ENCODE assay signal across 8 cellular contexts in genomic region chr11:112881461-112881860, GRCh38.
DNase-seq lines count a peak whose midpoint lies in the region; ATAC-seq and TF ChIP-seq lines count a peak whose summit lies in the region.

No MANE protein-coding gene starts in this region.

- H3K27me3 ChIP-seq in endodermal cell (ENCODE audit: control insufficient read depth, insufficient read depth, low read length, poor library complexity, severe bottlenecking) (peaks cover 7% of the 10 kb centered on the region), upper lobe of left lung (no peaks in the 10 kb centered on the region), Karpas-422 (ENCODE audit: low read length) (no peaks in the 10 kb centered on the region)

- no peaks in the 10 kb centered on the region for H4K20me1 ChIP-seq in Karpas-422 (ENCODE audit: insufficient read depth, low read depth, low read length)

- H3K27ac Mint-ChIP-seq in endodermal cell: no peak overlapping the region

- H2AFZ ChIP-seq in Karpas-422 (ENCODE audit: low read length): no peak overlapping the region

- no peaks in the 10 kb centered on the region for H3K9me3 ChIP-seq in endodermal cell (ENCODE audit: control insufficient read depth, low read length)
- H3K9me3 ChIP-seq in upper lobe of left lung: no peaks in the 10 kb centered on the region
- no peaks in the 10 kb centered on the region for H3K9me3 ChIP-seq in Karpas-422 (ENCODE audit: low read length)

- H3K36me3 ChIP-seq in endodermal cell (ENCODE audit: control insufficient read depth, insufficient read depth, low read length): no peaks in the 10 kb centered on the region
- H3K36me3 ChIP-seq in upper lobe of left lung: no peaks in the 10 kb centered on the region
- H3K36me3 ChIP-seq in Karpas-422 (ENCODE audit: insufficient read depth, low read length): no peaks in the 10 kb centered on the region

- ATAC-seq in upper lobe of left lung (ENCODE audit: low FRiP score in 2 of 2): peak in 1 of 2 donors; percentile 79
- no peak for ATAC-seq in HG02938 (IDR thresholded peaks at IDR 0.05; ENCODE audit: unreplicated experiment)

- no peaks in the 10 kb centered on the region for H3K79me2 ChIP-seq in Karpas-422 (ENCODE audit: low read length)

- H3K9me3 Mint-ChIP-seq in endodermal cell: no peaks in the 10 kb centered on the region

- H3K36me3 Mint-ChIP-seq in endodermal cell (ENCODE audit: low read depth): no peaks in the 10 kb centered on the region

- TF ChIP-seq CTCF in endodermal cell (conservative IDR thresholded peaks at IDR 0.05): no peak
- TF ChIP-seq CTCF in upper lobe of left lung (IDR thresholded peaks at IDR 0.05): no peak

- H3K27ac ChIP-seq in endodermal cell (ENCODE audit: low read depth, low read length) (no peak overlapping the region), upper lobe of left lung (no peak overlapping the region), Karpas-422 (ENCODE audit: low read length) (no peak overlapping the region)

- H3K4me3 ChIP-seq in endodermal cell (ENCODE audit: low read length) (no peak overlapping the region), upper lobe of left lung (peak overlapping the region in 3 of 4 donors; percentile 13 to 29 (median 20)), Karpas-422 (ENCODE audit: low read length) (no peak overlapping the region)

- H3K9me2 ChIP-seq in Karpas-422 (replicated peaks; ENCODE audit: insufficient read depth, low read length): no peaks in the 10 kb centered on the region

- no peak for TF ChIP-seq POLR2A in upper lobe of left lung (IDR thresholded peaks at IDR 0.05)

- H3K4me3 Mint-ChIP-seq in endodermal cell: peak overlapping the region; percentile 60

- H3K4me1 Mint-ChIP-seq in endodermal cell: no peaks in the 10 kb centered on the region

- no peak for TF ChIP-seq EP300 in upper lobe of left lung (IDR thresholded peaks at IDR 0.05)

- 89 to 93% methylated on average over 13 to 17 of the region's 17 CpGs for WGBS in endodermal cell (ENCODE audit: insufficient coverage in 1 of 2, insufficient read length in 1 of 2), 2 experiments
- 43 to 56% methylated on average over 8 to 17 of the region's 17 CpGs for WGBS in upper lobe of left lung, 2 donors

- H3K4me1 ChIP-seq in endodermal cell (ENCODE audit: control insufficient read depth, insufficient read depth, low read length) (no peaks in the 10 kb centered on the region), upper lobe of left lung (peaks cover 0 to 13% (median 0%) of the 10 kb centered on the region in 4 donors), Karpas-422 (ENCODE audit: low read length) (no peaks in the 10 kb centered on the region)

- H3K27me3 Mint-ChIP-seq in endodermal cell (ENCODE audit: insufficient read depth): peaks cover 10% of the 10 kb centered on the region

- no peak overlapping the region for H3K4me2 ChIP-seq in Karpas-422 (ENCODE audit: low read depth, low read length, poor library complexity, severe bottlenecking)

- peak; percentile 83 for DNase-seq in DMS153 (lab: John Stamatoyannopoulos, UW)
- peak; percentile 64 for DNase-seq in NCI-H510A (lab: John Stamatoyannopoulos, UW)
- DNase-seq in endodermal cell: peak; percentile 95
- peak; percentile 96 for DNase-seq in medulla oblongata (ENCODE audit: extremely low spot score)
- peak; percentile 44 to 45 for DNase-seq in upper lobe of left lung
- no peak for DNase-seq in Karpas-422
- DNase-seq in T-helper 9 cell: no peak

- H3K9ac ChIP-seq in endodermal cell (ENCODE audit: extremely low read depth, low read length, poor library complexity, severe bottlenecking) (no peak overlapping the region), Karpas-422 (ENCODE audit: low read length) (no peak overlapping the region)

Comparison
In these comparisons a context has a peak if more than half of its experiments do, and no peak if none do; other contexts are left out.
1. DNase-seq: peak in DMS153 (single experiment), NCI-H510A (single experiment), endodermal cell (single experiment), medulla oblongata (single experiment) and upper lobe of left lung (2 of 2); none in Karpas-422 (single experiment) and T-helper 9 cell (single experiment).
2. H3K4me3 ChIP-seq: peak in upper lobe of left lung (3 of 4); none in endodermal cell (single experiment) and Karpas-422 (single experiment).